ENCODE assay signal across 11 cellular contexts in the genomic region with DNA sequence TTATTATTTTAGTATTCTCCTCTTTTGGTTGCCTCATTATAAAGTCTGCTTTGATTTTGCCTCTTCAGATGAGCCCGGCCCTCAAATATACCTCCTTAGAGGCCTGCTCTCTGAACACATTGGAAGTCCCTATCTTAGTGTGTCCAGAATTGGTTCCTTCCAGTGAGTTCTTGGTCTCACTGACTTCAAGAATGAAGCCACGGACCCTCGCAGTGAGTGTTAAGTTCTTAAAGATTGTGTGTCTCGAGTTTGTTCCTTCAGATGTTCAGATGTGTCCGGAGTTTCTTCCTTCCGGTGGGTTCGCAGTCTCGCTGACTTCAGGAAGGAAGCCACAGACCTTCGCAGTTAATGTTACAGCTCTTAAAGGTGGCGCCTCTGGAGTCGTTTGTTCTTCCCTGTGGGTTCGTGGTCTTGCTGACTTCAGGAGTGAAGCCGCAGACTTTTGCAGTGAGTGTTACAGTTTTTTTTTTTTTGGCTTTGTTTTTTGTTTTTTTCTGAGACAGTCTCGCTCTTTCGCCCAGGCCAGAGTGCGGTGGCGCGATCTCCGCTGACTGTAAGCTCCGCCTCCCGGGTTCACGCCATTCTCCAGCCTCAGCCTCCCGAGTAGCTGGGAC. TPM values are rescaled to one million over a fixed set of nuclear protein-coding genes. Genes with fewer than 3 reads are reported as not detected.
DNase-seq lines count a peak whose midpoint lies in the region; ATAC-seq and TF ChIP-seq lines count a peak whose summit lies in the region.
"Had no signal": no experiment of that assay in that cellular context is flagged by ENCODE, and none has a peak within 500 bp of the region (broad histone marks: within the 10 kb centered on the region; RNA-seq: fewer than 3 reads in every experiment).

No MANE protein-coding gene starts in this region.

- no peak overlapping the region for H3K27ac ChIP-seq in coronary artery

- intact Hi-C loops in Right ventricle myocardium inferior (cut with DNase I) (no loop called here), cardiac septum (cut with DNase I) (no loop called here)

- ATAC-seq in Right ventricle myocardium inferior: no peak
- no peak for ATAC-seq in memory B cell (ENCODE audit: low read depth)
- ATAC-seq in SK-N-SH treated with all-trans-retinoic acid at 6 μM for 48 hours: no peak

- H3K27ac Mint-ChIP-seq in memory B cell: no peak overlapping the region

- no peak for TF ChIP-seq CTCF in coronary artery (IDR thresholded peaks at IDR 0.05)

- H3K27me3 Mint-ChIP-seq in memory B cell: peaks cover 7% of the 10 kb centered on the region

- H3K9me3 Mint-ChIP-seq in memory B cell: no peaks in the 10 kb centered on the region

- DNase-seq in Right ventricle myocardium inferior (ENCODE audit: missing footprints) (peak; percentile 45), cardiac septum (ENCODE audit: low spot score) (no peak), memory B cell (ENCODE audit: low spot score in 2 of 2) (no peak), coronary artery (ENCODE audit: low spot score) (no peak), HuH-7.5 (ENCODE audit: low spot score) (no peak), ACHN (no peak)
- peak; percentile 31 for DNase-seq in activated T-cell treated with anti-CD3 and anti-CD28 coated beads, Interleukin-2, amount 50 U/mL, for 1 hour
- DNase-seq: MM.1S, NCI-H82, substantia nigra had no signal

- peak overlapping the region; percentile 33 for H3K4me3 Mint-ChIP-seq in memory B cell

- in situ Hi-C loops in ACHN (cut with HindIII; ENCODE audit: low pct_ligation_motif_present, low pct_unique_long_range_greater_than_20kb, low sequenced_read_pairs): no loop called here

- no peak overlapping the region for H3K4me3 ChIP-seq in coronary artery

- H3K36me3 Mint-ChIP-seq in memory B cell: no peaks in the 10 kb centered on the region

- H3K4me1 Mint-ChIP-seq in memory B cell: peaks cover 11% of the 10 kb centered on the region

TF ChIP-seq in SK-N-SH treated with all-trans-retinoic acid at 6 μM for 48 hours, 23 proteins besides CTCF, POLR2A, EP300 and RAD21:
- TF ChIP-seq RARB (CRISPR knock-in tag; IDR thresholded peaks at IDR 0.05) (no peak), ISL1 (CRISPR knock-in tag; IDR thresholded peaks at IDR 0.05) (no peak), ZNF8 (CRISPR knock-in tag; IDR thresholded peaks at IDR 0.05) (no peak), TCF4 (CRISPR knock-in tag; IDR thresholded peaks at IDR 0.05; ENCODE audit: borderline replicate concordance) (no peak), ESRRG (CRISPR knock-in tag; IDR thresholded peaks at IDR 0.05) (no peak), OSR1 (CRISPR knock-in tag; IDR thresholded peaks at IDR 0.05) (no peak), ZFP30 (CRISPR knock-in tag; IDR thresholded peaks at IDR 0.05) (no peak), ZNF70 (CRISPR knock-in tag; IDR thresholded peaks at IDR 0.05) (no peak), GLIS3 (CRISPR knock-in tag; IDR thresholded peaks at IDR 0.05) (no peak), PPARA (CRISPR knock-in tag; IDR thresholded peaks at IDR 0.05; ENCODE audit: borderline replicate concordance) (no peak), SNAI2 (CRISPR knock-in tag; IDR thresholded peaks at IDR 0.05) (no peak), BACH2 (CRISPR knock-in tag; IDR thresholded peaks at IDR 0.05; ENCODE audit: borderline replicate concordance) (no peak), ARNTL (CRISPR knock-in tag; IDR thresholded peaks at IDR 0.05; ENCODE audit: borderline replicate concordance, low read depth) (no peak)
- TF ChIP-seq, protein P1, sequence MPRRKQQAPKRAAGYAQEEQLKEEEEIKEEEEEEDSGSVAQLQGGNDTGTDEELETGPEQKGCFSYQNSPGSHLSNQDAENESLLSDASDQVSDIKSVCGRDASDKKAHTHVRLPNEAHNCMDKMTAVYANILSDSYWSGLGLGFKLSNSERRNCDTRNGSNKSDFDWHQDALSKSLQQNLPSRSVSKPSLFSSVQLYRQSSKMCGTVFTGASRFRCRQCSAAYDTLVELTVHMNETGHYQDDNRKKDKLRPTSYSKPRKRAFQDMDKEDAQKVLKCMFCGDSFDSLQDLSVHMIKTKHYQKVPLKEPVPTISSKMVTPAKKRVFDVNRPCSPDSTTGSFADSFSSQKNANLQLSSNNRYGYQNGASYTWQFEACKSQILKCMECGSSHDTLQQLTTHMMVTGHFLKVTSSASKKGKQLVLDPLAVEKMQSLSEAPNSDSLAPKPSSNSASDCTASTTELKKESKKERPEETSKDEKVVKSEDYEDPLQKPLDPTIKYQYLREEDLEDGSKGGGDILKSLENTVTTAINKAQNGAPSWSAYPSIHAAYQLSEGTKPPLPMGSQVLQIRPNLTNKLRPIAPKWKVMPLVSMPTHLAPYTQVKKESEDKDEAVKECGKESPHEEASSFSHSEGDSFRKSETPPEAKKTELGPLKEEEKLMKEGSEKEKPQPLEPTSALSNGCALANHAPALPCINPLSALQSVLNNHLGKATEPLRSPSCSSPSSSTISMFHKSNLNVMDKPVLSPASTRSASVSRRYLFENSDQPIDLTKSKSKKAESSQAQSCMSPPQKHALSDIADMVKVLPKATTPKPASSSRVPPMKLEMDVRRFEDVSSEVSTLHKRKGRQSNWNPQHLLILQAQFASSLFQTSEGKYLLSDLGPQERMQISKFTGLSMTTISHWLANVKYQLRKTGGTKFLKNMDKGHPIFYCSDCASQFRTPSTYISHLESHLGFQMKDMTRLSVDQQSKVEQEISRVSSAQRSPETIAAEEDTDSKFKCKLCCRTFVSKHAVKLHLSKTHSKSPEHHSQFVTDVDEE (CRISPR knock-in tag; IDR thresholded peaks at IDR 0.05): no peak
- TF ChIP-seq, protein P2, sequence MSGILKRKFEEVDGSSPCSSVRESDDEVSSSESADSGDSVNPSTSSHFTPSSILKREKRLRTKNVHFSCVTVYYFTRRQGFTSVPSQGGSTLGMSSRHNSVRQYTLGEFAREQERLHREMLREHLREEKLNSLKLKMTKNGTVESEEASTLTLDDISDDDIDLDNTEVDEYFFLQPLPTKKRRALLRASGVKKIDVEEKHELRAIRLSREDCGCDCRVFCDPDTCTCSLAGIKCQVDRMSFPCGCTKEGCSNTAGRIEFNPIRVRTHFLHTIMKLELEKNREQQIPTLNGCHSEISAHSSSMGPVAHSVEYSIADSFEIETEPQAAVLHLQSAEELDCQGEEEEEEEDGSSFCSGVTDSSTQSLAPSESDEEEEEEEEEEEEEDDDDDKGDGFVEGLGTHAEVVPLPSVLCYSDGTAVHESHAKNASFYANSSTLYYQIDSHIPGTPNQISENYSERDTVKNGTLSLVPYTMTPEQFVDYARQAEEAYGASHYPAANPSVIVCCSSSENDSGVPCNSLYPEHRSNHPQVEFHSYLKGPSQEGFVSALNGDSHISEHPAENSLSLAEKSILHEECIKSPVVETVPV (CRISPR knock-in tag; IDR thresholded peaks at IDR 0.05): no peak
- TF ChIP-seq, protein P3, sequence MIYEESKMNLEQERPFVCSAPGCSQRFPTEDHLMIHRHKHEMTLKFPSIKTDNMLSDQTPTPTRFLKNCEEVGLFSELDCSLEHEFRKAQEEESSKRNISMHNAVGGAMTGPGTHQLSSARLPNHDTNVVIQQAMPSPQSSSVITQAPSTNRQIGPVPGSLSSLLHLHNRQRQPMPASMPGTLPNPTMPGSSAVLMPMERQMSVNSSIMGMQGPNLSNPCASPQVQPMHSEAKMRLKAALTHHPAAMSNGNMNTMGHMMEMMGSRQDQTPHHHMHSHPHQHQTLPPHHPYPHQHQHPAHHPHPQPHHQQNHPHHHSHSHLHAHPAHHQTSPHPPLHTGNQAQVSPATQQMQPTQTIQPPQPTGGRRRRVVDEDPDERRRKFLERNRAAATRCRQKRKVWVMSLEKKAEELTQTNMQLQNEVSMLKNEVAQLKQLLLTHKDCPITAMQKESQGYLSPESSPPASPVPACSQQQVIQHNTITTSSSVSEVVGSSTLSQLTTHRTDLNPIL (CRISPR knock-in tag; IDR thresholded peaks at IDR 0.05; ENCODE audit: low read depth): no peak
- TF ChIP-seq, protein P4, sequence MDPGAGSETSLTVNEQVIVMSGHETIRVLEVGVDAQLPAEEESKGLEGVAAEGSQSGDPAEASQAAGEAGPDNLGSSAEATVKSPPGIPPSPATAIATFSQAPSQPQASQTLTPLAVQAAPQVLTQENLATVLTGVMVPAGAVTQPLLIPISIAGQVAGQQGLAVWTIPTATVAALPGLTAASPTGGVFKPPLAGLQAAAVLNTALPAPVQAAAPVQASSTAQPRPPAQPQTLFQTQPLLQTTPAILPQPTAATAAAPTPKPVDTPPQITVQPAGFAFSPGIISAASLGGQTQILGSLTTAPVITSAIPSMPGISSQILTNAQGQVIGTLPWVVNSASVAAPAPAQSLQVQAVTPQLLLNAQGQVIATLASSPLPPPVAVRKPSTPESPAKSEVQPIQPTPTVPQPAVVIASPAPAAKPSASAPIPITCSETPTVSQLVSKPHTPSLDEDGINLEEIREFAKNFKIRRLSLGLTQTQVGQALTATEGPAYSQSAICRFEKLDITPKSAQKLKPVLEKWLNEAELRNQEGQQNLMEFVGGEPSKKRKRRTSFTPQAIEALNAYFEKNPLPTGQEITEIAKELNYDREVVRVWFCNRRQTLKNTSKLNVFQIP (CRISPR knock-in tag; IDR thresholded peaks at IDR 0.05; ENCODE audit: borderline replicate concordance, low read depth): no peak

RNA-seq across cellular contexts. Expression of a gene that starts 45.8 kb away (rescaled TPM):
- 0.22 TPM for total RNA-seq in Right ventricle myocardium inferior
- 0.16 TPM for total RNA-seq in cardiac septum

RNA-seq across cellular contexts. Expression of a gene that starts 47.0 kb away (rescaled TPM):
- 6.7 TPM for total RNA-seq in Right ventricle myocardium inferior
- 8.8 TPM for total RNA-seq in cardiac septum

Comparison
In these comparisons a context has a peak if more than half of its experiments do, and no peak if none do; other contexts are left out.
1. DNase-seq: peak in Right ventricle myocardium inferior (single experiment) and activated T-cell treated with anti-CD3 and anti-CD28 coated beads, Interleukin-2, amount 50 U/mL, for 1 hour (single experiment); none in cardiac septum (single experiment), memory B cell (0 of 2), coronary artery (single experiment), HuH-7.5 (single experiment) and ACHN (single experiment).